ENCODE assay signal across 2 cellular contexts in the genomic region with DNA sequence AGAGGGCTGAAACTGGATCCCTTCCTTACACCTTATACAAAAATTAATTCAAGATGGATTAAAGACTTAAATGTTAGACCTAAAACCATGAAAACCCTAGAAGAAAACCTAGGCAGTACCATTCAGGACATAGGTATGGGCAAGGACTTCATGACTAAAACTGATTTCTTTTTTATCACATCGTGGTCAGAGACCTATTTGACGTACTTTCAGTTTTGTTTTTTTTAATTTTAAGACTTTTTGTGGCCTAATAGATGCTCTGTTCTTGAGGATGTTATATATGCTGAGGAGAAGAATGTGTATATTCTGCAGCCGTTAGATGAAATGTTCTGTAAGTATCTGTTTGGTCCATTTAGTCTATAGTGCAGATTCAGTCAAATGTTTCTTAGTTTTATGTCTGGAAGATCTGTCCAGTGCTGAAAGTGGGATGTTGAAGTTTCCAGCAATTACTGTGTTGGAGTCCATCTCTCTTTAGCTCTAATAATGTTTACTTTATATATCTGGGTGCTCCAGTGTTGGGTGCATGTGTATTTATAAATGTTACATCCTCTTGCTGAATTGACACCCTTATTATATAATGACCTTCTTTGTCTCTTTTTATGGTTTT.
TF ChIP-seq lines count a peak whose summit lies in the region.

No MANE protein-coding gene starts in this region.

TF ChIP-seq in GM12878, 131 proteins besides CTCF, POLR2A, EP300 and RAD21:
- TF ChIP-seq, protein P1, sequence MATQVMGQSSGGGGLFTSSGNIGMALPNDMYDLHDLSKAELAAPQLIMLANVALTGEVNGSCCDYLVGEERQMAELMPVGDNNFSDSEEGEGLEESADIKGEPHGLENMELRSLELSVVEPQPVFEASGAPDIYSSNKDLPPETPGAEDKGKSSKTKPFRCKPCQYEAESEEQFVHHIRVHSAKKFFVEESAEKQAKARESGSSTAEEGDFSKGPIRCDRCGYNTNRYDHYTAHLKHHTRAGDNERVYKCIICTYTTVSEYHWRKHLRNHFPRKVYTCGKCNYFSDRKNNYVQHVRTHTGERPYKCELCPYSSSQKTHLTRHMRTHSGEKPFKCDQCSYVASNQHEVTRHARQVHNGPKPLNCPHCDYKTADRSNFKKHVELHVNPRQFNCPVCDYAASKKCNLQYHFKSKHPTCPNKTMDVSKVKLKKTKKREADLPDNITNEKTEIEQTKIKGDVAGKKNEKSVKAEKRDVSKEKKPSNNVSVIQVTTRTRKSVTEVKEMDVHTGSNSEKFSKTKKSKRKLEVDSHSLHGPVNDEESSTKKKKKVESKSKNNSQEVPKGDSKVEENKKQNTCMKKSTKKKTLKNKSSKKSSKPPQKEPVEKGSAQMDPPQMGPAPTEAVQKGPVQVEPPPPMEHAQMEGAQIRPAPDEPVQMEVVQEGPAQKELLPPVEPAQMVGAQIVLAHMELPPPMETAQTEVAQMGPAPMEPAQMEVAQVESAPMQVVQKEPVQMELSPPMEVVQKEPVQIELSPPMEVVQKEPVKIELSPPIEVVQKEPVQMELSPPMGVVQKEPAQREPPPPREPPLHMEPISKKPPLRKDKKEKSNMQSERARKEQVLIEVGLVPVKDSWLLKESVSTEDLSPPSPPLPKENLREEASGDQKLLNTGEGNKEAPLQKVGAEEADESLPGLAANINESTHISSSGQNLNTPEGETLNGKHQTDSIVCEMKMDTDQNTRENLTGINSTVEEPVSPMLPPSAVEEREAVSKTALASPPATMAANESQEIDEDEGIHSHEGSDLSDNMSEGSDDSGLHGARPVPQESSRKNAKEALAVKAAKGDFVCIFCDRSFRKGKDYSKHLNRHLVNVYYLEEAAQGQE (IDR thresholded peaks at IDR 0.05; ENCODE audit: low read depth, low read length), result peak; percentile 77
- TF ChIP-seq RUNX3 (IDR thresholded peaks at IDR 0.05; ENCODE audit: low read length), result peak; percentile 27; the same call in 1 of the 2 replicates

TF ChIP-seq in liver, 16 proteins besides CTCF, POLR2A, EP300 and RAD21:
- TF ChIP-seq, protein P1 (IDR thresholded peaks at IDR 0.05), result peak; percentile 93
